In genomic region chr11:127000291-127000968, GRCh38 we compare ENCODE assay signal across 10 cellular contexts. TPM values are rescaled to one million over a fixed set of nuclear protein-coding genes. Genes with fewer than 3 reads are reported as not detected.
A peak's percentile ranks its signal among the peaks of the same experiment; 100 is the strongest.
DNase-seq lines count a peak whose midpoint lies in the region; ATAC-seq, FAIRE-seq and TF ChIP-seq lines count a peak whose summit lies in the region.
"Had no signal": no experiment of that assay in that cellular context is flagged by ENCODE, and none has a peak within 500 bp of the region (broad histone marks: within the 10 kb centered on the region; RNA-seq: fewer than 3 reads in every experiment).

Gene KIRREL3, minus strand, starts transcription at chr11:127000770.

- no peak within 1 kb of the TSS for H3K27ac ChIP-seq in H1 (ENCODE audit: low read depth, low read length)
- no peak within 1 kb of the TSS for H3K27ac ChIP-seq in PC-3 (ENCODE audit: low read length)

- no peak within 1 kb of the TSS for H3K4ac ChIP-seq in H1 (replicated peaks; ENCODE audit: insufficient read length, low read depth, low read length)

- H3K27me3 Mint-ChIP-seq in activated CD4-positive, alpha-beta T cell treated with anti-CD3 and anti-CD28 coated beads for 36 hours, result peaks cover 49% of the 10 kb centered on the region

- H2BK20ac ChIP-seq in H1 (ENCODE audit: low read length), result no peak within 1 kb of the TSS

- H2BK5ac ChIP-seq in H1 (ENCODE audit: low read depth, low read length), result no peak within 1 kb of the TSS

- H3K4me1 Mint-ChIP-seq in activated CD4-positive, alpha-beta T cell treated with anti-CD3 and anti-CD28 coated beads for 36 hours, result peaks cover 3% of the 10 kb centered on the region

- no peak within 1 kb of the TSS; the same call in 1 of the 2 replicates for H2AK5ac ChIP-seq in H1 (ENCODE audit: low read depth, low read length)

- H3K36me3 Mint-ChIP-seq in activated CD4-positive, alpha-beta T cell treated with anti-CD3 and anti-CD28 coated beads for 36 hours (ENCODE audit: low read depth), result no peaks in the 10 kb centered on the region
- H3K36me3 Mint-ChIP-seq: IgD-negative memory B cell had no signal

- H3F3A ChIP-seq in PC-3 (ENCODE audit: low read length, unreplicated experiment), result no peaks in the 10 kb centered on the region

- ATAC-seq in PC-3, result no peak
- ATAC-seq in activated CD4-positive, alpha-beta T cell treated with anti-CD3 and anti-CD28 coated beads for 36 hours, result no peak

- no peak within 1 kb of the TSS for H3K23ac ChIP-seq in H1 (ENCODE audit: insufficient read length)

- in situ Hi-C loops in ACHN (cut with HindIII; ENCODE audit: low pct_ligation_motif_present, low pct_unique_long_range_greater_than_20kb, low sequenced_read_pairs), result no loop called here

- 8% methylated on average over 39 of the region's 42 CpGs; no CpG with 5 or more reads in 1 of the 2 experiments for WGBS in H1 (ENCODE audit: extremely low coverage in 1 of 2, insufficient coverage in 1 of 2, insufficient read length in 1 of 2, insufficient replicate concordance in 2 of 2, low coverage in 1 of 2, low lambda C conversion rate in 2 of 2, missing lambda C conversion rate in 1 of 2), 2 experiments

- POLR2A ChIA-PET in H1 (lab: Charles Lee; ENCODE audit: partially characterized antibody), result no interaction called here
- POLR2A ChIA-PET in PC-3 (lab: Charles Lee; ENCODE audit: unreplicated experiment), result no interaction called here
- POLR2A ChIA-PET in activated CD4-positive, alpha-beta T cell treated with anti-CD3 and anti-CD28 coated beads for 36 hours (lab: Charles Lee), result no interaction called here

- peaks cover 32 to 65% (median 51%) of the 10 kb centered on the region in 4 experiments for H3K27me3 ChIP-seq in H1 (replicated peaks in 1 of 4; ENCODE audit: control insufficient read depth in 3 of 4, extremely low read depth in 1 of 4, insufficient read depth in 3 of 4, low read length in 3 of 4)
- peaks cover 82% of the 10 kb centered on the region for H3K27me3 ChIP-seq in PC-3 (ENCODE audit: low read length)

- peaks cover 3 to 11% (median 8%) of the 10 kb centered on the region in 4 experiments; a peak in 6 of 7 replicates for H3K4me1 ChIP-seq in H1 (replicated peaks in 1 of 4; ENCODE audit: control insufficient read depth in 3 of 4, insufficient read depth in 4 of 4, low read length in 3 of 4)
- no peaks in the 10 kb centered on the region for H3K4me1 ChIP-seq in PC-3 (ENCODE audit: insufficient read depth, low read length)

- no peaks in the 10 kb centered on the region for H3K79me2 ChIP-seq in H1 (ENCODE audit: control insufficient read depth in 1 of 2, insufficient read depth in 2 of 2, low read length in 2 of 2)
- no peaks in the 10 kb centered on the region for H3K79me2 ChIP-seq in PC-3 (ENCODE audit: low read length)

- FAIRE-seq in H1 (lab: Jason Lieb, UNC), result no peak

- no peak within 1 kb of the TSS for H4K5ac ChIP-seq in H1 (ENCODE audit: insufficient read length, low read depth, low read length)

- H2BK12ac ChIP-seq in H1 (ENCODE audit: low read depth, low read length), result peak within 1 kb of the TSS; percentile 70; the same call in 1 of the 2 replicates

- intact Hi-C loops in PC-3 (cut with micrococcal nuclease), result no loop called here
- intact Hi-C loops in activated CD4-positive, alpha-beta T cell treated with anti-CD3 and anti-CD28 coated beads for 36 hours (cut with DNase I, micrococcal nuclease), result no loop called here

- H3K9me3 ChIP-seq in H1 (ENCODE audit: insufficient read depth in 2 of 2, low read depth in 1 of 2, low read length in 1 of 2) (no peaks in the 10 kb centered on the region), PC-3 (ENCODE audit: low read length) (no peaks in the 10 kb centered on the region)

- no peak within 1 kb of the TSS for H3K56ac ChIP-seq in H1 (replicated peaks; ENCODE audit: insufficient read length, low read depth, low read length)

- no TSS peak for BruUV-seq in PC-3 (replicated peaks; lab: Mats Ljungman, UMichigan)

- H4K20me1 ChIP-seq in H1 (replicated peaks in 1 of 2; ENCODE audit: control insufficient read depth in 1 of 2, insufficient read depth in 2 of 2, low read length in 2 of 2) (no peaks in the 10 kb centered on the region), PC-3 (ENCODE audit: low read length) (no peaks in the 10 kb centered on the region)

- CTCF ChIA-PET in H1 (lab: Charles Lee; ENCODE audit: partially characterized antibody), result interaction anchor here (0.6 to 7.7 kb wide), 4 partner anchors 10 to 103 kb away, joined by 3 to 55 read pairs (median 8); no protein-coding TSS in a partner anchor
- CTCF ChIA-PET in PC-3 (lab: Charles Lee), result no interaction called here
- CTCF ChIA-PET in activated CD4-positive, alpha-beta T cell treated with anti-CD3 and anti-CD28 coated beads for 36 hours (lab: Charles Lee), result interaction anchor here (1.3 kb wide), 1 partner anchor 10 kb away, joined by 6 read pairs; no protein-coding TSS in a partner anchor

- DNase-seq in ACHN (peak; percentile 71), NCI-H1694 (lab: John Stamatoyannopoulos, UW) (peak; percentile 7), H1 (ENCODE audit: low read depth in 1 of 2, low spot score in 2 of 2) (peak in 1 of 2 experiments; percentile 54), midbrain (lab: John Stamatoyannopoulos, UW) (peak; percentile 84), H4 (ENCODE audit: low spot score) (no peak), SKM-1 (lab: John Stamatoyannopoulos, UW; ENCODE audit: unreplicated experiment) (no peak), PC-3 (no peak)
- DNase-seq in activated CD4-positive, alpha-beta T cell treated with anti-CD3 and anti-CD28 coated beads for 36 hours, result no peak
- DNase-seq: activated effector memory CD4-positive, alpha-beta T cell treated with Interleukin-2 at 50 U/mL for 16 hours had no signal

- H3K9me2 ChIP-seq in PC-3 (replicated peaks; ENCODE audit: low read length), result no peaks in the 10 kb centered on the region

- no peaks in the 10 kb centered on the region for H3K79me1 ChIP-seq in H1 (ENCODE audit: low read depth, low read length)

- H3K4me2 ChIP-seq in H1 (ENCODE audit: insufficient read depth in 1 of 2, low read depth in 2 of 2, low read length in 2 of 2) (peak within 1 kb of the TSS; percentile 80 to 93), PC-3 (ENCODE audit: low read length) (no peak within 1 kb of the TSS)

- no peak within 1 kb of the TSS for H4K8ac ChIP-seq in H1 (ENCODE audit: extremely low read depth, insufficient read depth, low read length)

- H3K14ac ChIP-seq in H1 (ENCODE audit: insufficient read length), result no peak within 1 kb of the TSS

- TF ChIP-seq EP300 in H1 (IDR thresholded peaks at IDR 0.05; ENCODE audit: borderline replicate concordance in 1 of 2, low read depth in 2 of 2, low read length in 2 of 2), result no peak

- TF ChIP-seq CTCF in H1 (IDR thresholded peaks at IDR 0.05; ENCODE audit: control extremely low read depth in 1 of 3, insufficient read depth in 1 of 3, low read depth in 1 of 3, low read length in 3 of 3) (no peak), PC-3 (conservative IDR thresholded peaks at IDR 0.05; ENCODE audit: low read depth, low read length) (no peak)

- no peak within 1 kb of the TSS for H3K9ac ChIP-seq in H1 (replicated peaks in 1 of 4; ENCODE audit: extremely low read depth in 1 of 4, low read depth in 3 of 4, low read length in 3 of 4)
- H3K9ac ChIP-seq in PC-3 (ENCODE audit: low read length), result no peak within 1 kb of the TSS

- H3K23me2 ChIP-seq in H1 (ENCODE audit: low read depth, low read length), result peaks cover 9% of the 10 kb centered on the region; the same call in 1 of the 2 replicates

- no peak for TF ChIP-seq RAD21 in H1 (IDR thresholded peaks at IDR 0.05 in 1 of 2, conservative IDR thresholded peaks at IDR 0.05 in 1 of 2; ENCODE audit: low read depth in 2 of 2, low read length in 2 of 2)

- peak within 1 kb of the TSS; percentile 35 to 58 (median 44); a peak in 7 of 8 replicates for H3K4me3 ChIP-seq in H1 (ENCODE audit: extremely low read depth in 1 of 4, insufficient read depth in 2 of 4, low read depth in 3 of 4, low read length in 4 of 4)
- no peak within 1 kb of the TSS for H3K4me3 ChIP-seq in PC-3 (ENCODE audit: low read length)

- no peaks in the 10 kb centered on the region for H3K36me3 ChIP-seq in H1 (ENCODE audit: control insufficient read depth in 2 of 4, insufficient read depth in 4 of 4, low read length in 3 of 4)
- no peaks in the 10 kb centered on the region for H3K36me3 ChIP-seq in PC-3 (ENCODE audit: low read depth, low read length)

- no peak within 1 kb of the TSS for H3K18ac ChIP-seq in H1 (ENCODE audit: extremely low read depth, low read length)

- H3K9me3 Mint-ChIP-seq in activated CD4-positive, alpha-beta T cell treated with anti-CD3 and anti-CD28 coated beads for 36 hours (ENCODE audit: low read depth), result no peaks in the 10 kb centered on the region
- H3K9me3 Mint-ChIP-seq: IgD-negative memory B cell had no signal

- no peak within 1 kb of the TSS for H2BK15ac ChIP-seq in H1 (ENCODE audit: low read length)

- H4K91ac ChIP-seq in H1 (replicated peaks; ENCODE audit: insufficient read length, low read length), result no peak within 1 kb of the TSS

- TF ChIP-seq POLR2A in H1 (IDR thresholded peaks at IDR 0.05; ENCODE audit: control extremely low read depth in 1 of 2, low read depth in 2 of 2, low read length in 2 of 2), result no peak

- no peak within 1 kb of the TSS for H3K4me3 Mint-ChIP-seq in activated CD4-positive, alpha-beta T cell treated with anti-CD3 and anti-CD28 coated beads for 36 hours
- H3K4me3 Mint-ChIP-seq: IgD-negative memory B cell had no signal

- no peak within 1 kb of the TSS for H3K27ac Mint-ChIP-seq in activated CD4-positive, alpha-beta T cell treated with anti-CD3 and anti-CD28 coated beads for 36 hours
- H3K27ac Mint-ChIP-seq: IgD-negative memory B cell had no signal

- H2AFZ ChIP-seq in H1 (ENCODE audit: low read length) (peak within 1 kb of the TSS; percentile 61), PC-3 (ENCODE audit: low read length) (no peak within 1 kb of the TSS)

- H2BK120ac ChIP-seq in H1 (replicated peaks; ENCODE audit: low read depth, low read length), result no peak within 1 kb of the TSS

TF ChIP-seq in H1, 55 proteins besides CTCF, POLR2A, EP300 and RAD21 (continues in another document):
- TF ChIP-seq TAF1 (IDR thresholded peaks at IDR 0.05; ENCODE audit: low read depth, low read length) (no peak), BCL11A (IDR thresholded peaks at IDR 0.05; ENCODE audit: low read depth in 2 of 2, low read length in 2 of 2) (no peak), RBBP5 (IDR thresholded peaks at IDR 0.05; ENCODE audit: borderline replicate concordance, low read depth, low read length) (no peak)

RNA-seq across cellular contexts. Expression of gene KIRREL3, which starts in this region (rescaled TPM):
- total RNA-seq in H1 (2021; fragmentation: NEBNext Ultra II Directional; extraction: Animal tissue kit (Norgen Biotek cat#: 25700)), result 0.32 and 0.36 TPM in 2 replicates
- polyA plus RNA-seq in H1 (2011; rRNA removed), result 0.29 and 0.46 TPM in 2 replicates
- polyA plus RNA-seq in H1 (2011; cell fraction: cytosol; rRNA removed), result 0.27 TPM
- 0.58 TPM for polyA plus RNA-seq in H1 (2011; cell fraction: nucleus; rRNA removed)
- polyA plus RNA-seq in H1 (2012, experiment 1 of 2), result 0.22 to 0.77 TPM (median 0.49 TPM) in 4 replicates
- polyA plus RNA-seq in H1 (2012, experiment 2 of 2), result 0.18 TPM
- 0.22 TPM for polyA plus RNA-seq in H1 (2013, experiment 1 of 2)
- polyA plus RNA-seq in H1 (2013, experiment 2 of 2), result 0.22 TPM
- polyA minus RNA-seq in H1 (2011; rRNA and poly(A)+ RNA removed), result 0.32 TPM in 2 replicates
- polyA minus RNA-seq in H1 (2011; cell fraction: cytosol; rRNA and poly(A)+ RNA removed), result not detected
- 1.5 TPM for polyA minus RNA-seq in H1 (2011; cell fraction: nucleus; rRNA and poly(A)+ RNA removed)
- not detected in 2 replicates for total RNA-seq in H4 (2014; rRNA removed; shearing (Covaris generic))
- 0.44 TPM in 1 of 2 replicates, not detected in the other for total RNA-seq in PC-3 (2014; rRNA removed)
- total RNA-seq in activated CD4-positive, alpha-beta T cell treated with anti-CD3 and anti-CD28 coated beads for 36 hours, result not detected
- polyA plus RNA-seq: IgD-negative memory B cell had no signal

Comparison
In these comparisons a context has a peak if more than half of its experiments do, and no peak if none do; other contexts are left out.
1. DNase-seq: peak in ACHN (single experiment), NCI-H1694 (single experiment) and midbrain (single experiment); none in H4 (single experiment), SKM-1 (single experiment), PC-3 (single experiment) and activated CD4-positive, alpha-beta T cell treated with anti-CD3 and anti-CD28 coated beads for 36 hours (single experiment).